1 cellular context compared by ENCODE assay signal in the genomic region with DNA sequence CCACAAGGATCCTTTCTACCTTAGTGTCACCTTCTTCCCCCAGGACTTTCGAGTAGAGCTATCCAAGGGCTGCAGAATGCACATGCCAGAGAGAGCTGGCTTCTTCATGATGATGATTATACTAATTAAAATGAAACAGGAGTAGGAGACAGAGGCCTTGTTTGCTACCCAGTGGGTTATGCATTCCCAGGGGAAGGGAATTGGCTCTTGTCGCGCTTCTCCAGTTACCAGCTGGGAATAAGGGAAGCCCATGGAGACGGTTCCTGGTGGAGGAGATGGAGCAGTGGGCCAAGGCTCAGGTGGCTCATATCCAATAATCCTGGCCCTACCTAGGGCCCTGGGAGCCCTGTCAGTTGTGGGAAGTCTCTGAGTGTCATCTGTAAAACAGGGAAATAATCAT.
TF ChIP-seq lines count a peak whose summit lies in the region.

No MANE protein-coding gene starts in this region.

TF ChIP-seq in GM23338, 12 proteins besides CTCF, POLR2A, EP300 and RAD21 (continued from another document):
- TF ChIP-seq, protein P1, sequence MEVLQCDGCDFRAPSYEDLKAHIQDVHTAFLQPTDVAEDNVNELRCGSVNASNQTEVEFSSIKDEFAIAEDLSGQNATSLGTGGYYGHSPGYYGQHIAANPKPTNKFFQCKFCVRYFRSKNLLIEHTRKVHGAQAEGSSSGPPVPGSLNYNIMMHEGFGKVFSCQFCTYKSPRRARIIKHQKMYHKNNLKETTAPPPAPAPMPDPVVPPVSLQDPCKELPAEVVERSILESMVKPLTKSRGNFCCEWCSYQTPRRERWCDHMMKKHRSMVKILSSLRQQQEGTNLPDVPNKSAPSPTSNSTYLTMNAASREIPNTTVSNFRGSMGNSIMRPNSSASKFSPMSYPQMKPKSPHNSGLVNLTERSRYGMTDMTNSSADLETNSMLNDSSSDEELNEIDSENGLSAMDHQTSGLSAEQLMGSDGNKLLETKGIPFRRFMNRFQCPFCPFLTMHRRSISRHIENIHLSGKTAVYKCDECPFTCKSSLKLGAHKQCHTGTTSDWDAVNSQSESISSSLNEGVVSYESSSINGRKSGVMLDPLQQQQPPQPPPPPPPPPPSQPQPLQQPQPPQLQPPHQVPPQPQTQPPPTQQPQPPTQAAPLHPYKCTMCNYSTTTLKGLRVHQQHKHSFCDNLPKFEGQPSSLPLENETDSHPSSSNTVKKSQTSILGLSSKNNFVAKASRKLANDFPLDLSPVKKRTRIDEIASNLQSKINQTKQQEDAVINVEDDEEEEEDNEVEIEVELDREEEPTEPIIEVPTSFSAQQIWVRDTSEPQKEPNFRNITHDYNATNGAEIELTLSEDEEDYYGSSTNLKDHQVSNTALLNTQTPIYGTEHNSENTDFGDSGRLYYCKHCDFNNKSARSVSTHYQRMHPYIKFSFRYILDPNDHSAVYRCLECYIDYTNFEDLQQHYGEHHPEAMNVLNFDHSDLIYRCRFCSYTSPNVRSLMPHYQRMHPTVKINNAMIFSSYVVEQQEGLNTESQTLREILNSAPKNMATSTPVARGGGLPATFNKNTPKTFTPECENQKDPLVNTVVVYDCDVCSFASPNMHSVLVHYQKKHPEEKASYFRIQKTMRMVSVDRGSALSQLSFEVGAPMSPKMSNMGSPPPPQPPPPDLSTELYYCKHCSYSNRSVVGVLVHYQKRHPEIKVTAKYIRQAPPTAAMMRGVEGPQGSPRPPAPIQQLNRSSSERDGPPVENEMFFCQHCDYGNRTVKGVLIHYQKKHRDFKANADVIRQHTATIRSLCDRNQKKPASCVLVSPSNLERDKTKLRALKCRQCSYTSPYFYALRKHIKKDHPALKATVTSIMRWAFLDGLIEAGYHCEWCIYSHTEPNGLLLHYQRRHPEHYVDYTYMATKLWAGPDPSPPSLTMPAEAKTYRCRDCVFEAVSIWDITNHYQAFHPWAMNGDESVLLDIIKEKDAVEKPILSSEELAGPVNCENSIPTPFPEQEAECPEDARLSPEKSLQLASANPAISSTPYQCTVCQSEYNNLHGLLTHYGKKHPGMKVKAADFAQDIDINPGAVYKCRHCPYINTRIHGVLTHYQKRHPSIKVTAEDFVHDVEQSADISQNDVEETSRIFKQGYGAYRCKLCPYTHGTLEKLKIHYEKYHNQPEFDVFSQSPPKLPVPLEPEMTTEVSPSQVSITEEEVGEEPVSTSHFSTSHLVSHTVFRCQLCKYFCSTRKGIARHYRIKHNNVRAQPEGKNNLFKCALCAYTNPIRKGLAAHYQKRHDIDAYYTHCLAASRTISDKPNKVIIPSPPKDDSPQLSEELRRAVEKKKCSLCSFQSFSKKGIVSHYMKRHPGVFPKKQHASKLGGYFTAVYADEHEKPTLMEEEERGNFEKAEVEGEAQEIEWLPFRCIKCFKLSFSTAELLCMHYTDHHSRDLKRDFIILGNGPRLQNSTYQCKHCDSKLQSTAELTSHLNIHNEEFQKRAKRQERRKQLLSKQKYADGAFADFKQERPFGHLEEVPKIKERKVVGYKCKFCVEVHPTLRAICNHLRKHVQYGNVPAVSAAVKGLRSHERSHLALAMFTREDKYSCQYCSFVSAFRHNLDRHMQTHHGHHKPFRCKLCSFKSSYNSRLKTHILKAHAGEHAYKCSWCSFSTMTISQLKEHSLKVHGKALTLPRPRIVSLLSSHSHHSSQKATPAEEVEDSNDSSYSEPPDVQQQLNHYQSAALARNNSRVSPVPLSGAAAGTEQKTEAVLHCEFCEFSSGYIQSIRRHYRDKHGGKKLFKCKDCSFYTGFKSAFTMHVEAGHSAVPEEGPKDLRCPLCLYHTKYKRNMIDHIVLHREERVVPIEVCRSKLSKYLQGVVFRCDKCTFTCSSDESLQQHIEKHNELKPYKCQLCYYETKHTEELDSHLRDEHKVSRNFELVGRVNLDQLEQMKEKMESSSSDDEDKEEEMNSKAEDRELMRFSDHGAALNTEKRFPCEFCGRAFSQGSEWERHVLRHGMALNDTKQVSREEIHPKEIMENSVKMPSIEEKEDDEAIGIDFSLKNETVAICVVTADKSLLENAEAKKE (CRISPR knock-in tag; IDR thresholded peaks at IDR 0.05), result no peak
- no peak for TF ChIP-seq ZNF331 (CRISPR knock-in tag; IDR thresholded peaks at IDR 0.05; ENCODE audit: low read depth)
- TF ChIP-seq CREB1 (CRISPR knock-in tag; IDR thresholded peaks at IDR 0.05; ENCODE audit: low read depth), result no peak
- no peak for TF ChIP-seq NANOG (IDR thresholded peaks at IDR 0.05; ENCODE audit: borderline replicate concordance)
TF ChIP-seq in GM23338: peak in this region for 0.
